ENCODE assay signal across 8 cellular contexts in the genomic region with DNA sequence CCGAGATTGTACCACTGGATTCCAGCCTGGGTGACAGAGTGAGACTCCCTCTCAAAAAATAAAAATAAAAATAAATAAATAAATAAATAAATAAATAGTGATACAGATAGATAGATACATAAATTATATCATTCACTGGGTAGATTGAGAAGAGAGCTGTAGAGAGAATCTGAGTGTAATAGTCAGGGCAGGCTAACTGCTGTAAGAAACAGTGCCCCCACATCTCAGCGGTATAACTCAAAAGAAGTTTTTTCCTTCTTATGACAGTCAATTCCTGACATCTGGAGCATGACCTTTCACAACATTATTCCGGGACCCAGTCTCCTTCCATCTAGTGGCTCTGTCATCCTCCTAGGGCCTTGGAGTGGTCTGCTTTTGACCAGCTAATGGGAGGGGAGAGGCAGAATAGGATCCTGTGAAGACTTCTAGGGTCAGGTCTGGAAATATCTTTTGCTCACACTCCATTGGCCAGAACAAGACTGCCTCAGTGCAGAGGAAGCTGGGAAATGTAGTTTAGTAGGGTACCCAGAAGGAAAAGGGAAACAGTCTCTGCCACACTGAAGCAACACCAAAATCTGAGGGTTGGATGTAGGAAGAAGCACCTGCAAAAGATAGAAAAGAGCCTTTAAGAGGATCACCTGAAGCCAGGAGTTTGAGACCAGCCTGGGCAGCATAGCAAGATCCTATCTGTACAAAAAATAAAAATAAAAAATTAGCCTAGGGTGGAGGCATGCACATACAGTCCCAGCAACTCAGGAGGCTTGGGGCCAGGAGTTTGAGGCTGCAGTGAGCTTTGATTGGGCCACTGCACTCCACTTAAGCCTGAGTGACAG. TPM values are rescaled to one million over a fixed set of nuclear protein-coding genes. Genes with fewer than 3 reads are reported as not detected.
DNase-seq lines count a peak whose midpoint lies in the region; ATAC-seq and TF ChIP-seq lines count a peak whose summit lies in the region.

No MANE protein-coding gene starts in this region.

- no peaks in the 10 kb centered on the region for H3K27me3 ChIP-seq in ascending aorta

- H3K9me3 Mint-ChIP-seq in activated T-cell treated with anti-CD3 and anti-CD28 coated beads, Interleukin-2, amount 50 U/mL, for 4 hours = no peaks in the 10 kb centered on the region
- no peaks in the 10 kb centered on the region for H3K9me3 Mint-ChIP-seq in dendritic cell treated with granulocyte-macrophage colony-stimulating factor and Interleukin-4, amounts not matched to agents 40 ng/mL and 50 ng/mL, for 4 days

- no peaks in the 10 kb centered on the region for H3K36me3 ChIP-seq in ascending aorta

- no peaks in the 10 kb centered on the region for H3K9me3 ChIP-seq in ascending aorta

- H3K36me3 Mint-ChIP-seq in activated T-cell treated with anti-CD3 and anti-CD28 coated beads, Interleukin-2, amount 50 U/mL, for 4 hours (ENCODE audit: insufficient read depth) = no peaks in the 10 kb centered on the region
- H3K36me3 Mint-ChIP-seq in dendritic cell treated with granulocyte-macrophage colony-stimulating factor and Interleukin-4, amounts not matched to agents 40 ng/mL and 50 ng/mL, for 4 days (ENCODE audit: low read depth) = peaks cover 43% of the 10 kb centered on the region

- H3K27ac Mint-ChIP-seq in dendritic cell treated with granulocyte-macrophage colony-stimulating factor and Interleukin-4, amounts not matched to agents 40 ng/mL and 50 ng/mL, for 4 days = peak overlapping the region; percentile 58

- intact Hi-C loops in dendritic cell treated with granulocyte-macrophage colony-stimulating factor and Interleukin-4, amounts not matched to agents 40 ng/mL and 50 ng/mL, for 4 days (cut with micrococcal nuclease) = no loop called here
- intact Hi-C loops in ascending aorta (cut with DNase I) = no loop called here

- H3K4me1 ChIP-seq in ascending aorta = no peaks in the 10 kb centered on the region

- H3K27me3 Mint-ChIP-seq in activated T-cell treated with anti-CD3 and anti-CD28 coated beads, Interleukin-2, amount 50 U/mL, for 4 hours (ENCODE audit: low read depth) = no peaks in the 10 kb centered on the region
- H3K27me3 Mint-ChIP-seq in dendritic cell treated with granulocyte-macrophage colony-stimulating factor and Interleukin-4, amounts not matched to agents 40 ng/mL and 50 ng/mL, for 4 days = no peaks in the 10 kb centered on the region

- peak; percentile 75 to 77 for ATAC-seq in activated T-cell treated with anti-CD3 and anti-CD28 coated beads, Interleukin-2, amount 50 U/mL, for 4 hours

- no peak for DNase-seq in activated T-cell treated with anti-CD3 and anti-CD28 coated beads, Interleukin-2, amount 50 U/mL, for 4 hours
- DNase-seq in activated T-cell treated with anti-CD3 and anti-CD28 coated beads for 4 hours (no peak), NOMO-1 treated with DMSO at 0.1 percent for 48 hours (lab: John Stamatoyannopoulos, UW; ENCODE audit: unreplicated experiment) (peak; percentile 82), pons (ENCODE audit: low spot score) (peak; percentile 50), ascending aorta (ENCODE audit: low spot score in 2 of 2) (no peak), DMS79 treated with DMSO at 0.1 percent for 48 hours (lab: John Stamatoyannopoulos, UW) (no peak), NCI-H1417 treated with DMSO at 0.1 percent for 48 hours (lab: John Stamatoyannopoulos, UW) (no peak)

- no peak overlapping the region for H3K27ac ChIP-seq in ascending aorta

- H3K4me1 Mint-ChIP-seq in activated T-cell treated with anti-CD3 and anti-CD28 coated beads, Interleukin-2, amount 50 U/mL, for 4 hours (ENCODE audit: low read depth) = peaks cover 22% of the 10 kb centered on the region
- H3K4me1 Mint-ChIP-seq in dendritic cell treated with granulocyte-macrophage colony-stimulating factor and Interleukin-4, amounts not matched to agents 40 ng/mL and 50 ng/mL, for 4 days (ENCODE audit: low read depth) = peaks cover 78% of the 10 kb centered on the region

- no peak overlapping the region for H3K4me3 ChIP-seq in ascending aorta

- no peak for TF ChIP-seq CTCF in ascending aorta (IDR thresholded peaks at IDR 0.05)

- no peak overlapping the region for H3K4me3 Mint-ChIP-seq in activated T-cell treated with anti-CD3 and anti-CD28 coated beads, Interleukin-2, amount 50 U/mL, for 4 hours
- H3K4me3 Mint-ChIP-seq in dendritic cell treated with granulocyte-macrophage colony-stimulating factor and Interleukin-4, amounts not matched to agents 40 ng/mL and 50 ng/mL, for 4 days = no peak overlapping the region

RNA-seq across cellular contexts. Expression of gene QPRT, which starts 3.0 kb away (rescaled TPM):
- 1 to 10 TPM; 1.9 to 3.0 (median 2.1) TPM for total RNA-seq in activated T-cell treated with anti-CD3 and anti-CD28 coated beads, Interleukin-2, amount 50 U/mL, for 4 hours
- 5.7 TPM for total RNA-seq in ascending aorta

RNA-seq across cellular contexts. Expression of gene SPN, which starts 13.0 kb away (rescaled TPM):
- total RNA-seq in activated T-cell treated with anti-CD3 and anti-CD28 coated beads, Interleukin-2, amount 50 U/mL, for 4 hours = 10 to 100 TPM; 37.5 to 41.0 (median 39.9) TPM
- 10.3 TPM for total RNA-seq in ascending aorta

Comparison
In these comparisons a context has a peak if more than half of its experiments do, and no peak if none do; other contexts are left out.
1. DNase-seq: peak in NOMO-1 treated with DMSO at 0.1 percent for 48 hours (single experiment) and pons (single experiment); none in activated T-cell treated with anti-CD3 and anti-CD28 coated beads, Interleukin-2, amount 50 U/mL, for 4 hours (single experiment), activated T-cell treated with anti-CD3 and anti-CD28 coated beads for 4 hours (single experiment), ascending aorta (0 of 2), DMS79 treated with DMSO at 0.1 percent for 48 hours (single experiment) and NCI-H1417 treated with DMSO at 0.1 percent for 48 hours (single experiment).